ENCODE assay signal across 8 cellular contexts in the genomic region with DNA sequence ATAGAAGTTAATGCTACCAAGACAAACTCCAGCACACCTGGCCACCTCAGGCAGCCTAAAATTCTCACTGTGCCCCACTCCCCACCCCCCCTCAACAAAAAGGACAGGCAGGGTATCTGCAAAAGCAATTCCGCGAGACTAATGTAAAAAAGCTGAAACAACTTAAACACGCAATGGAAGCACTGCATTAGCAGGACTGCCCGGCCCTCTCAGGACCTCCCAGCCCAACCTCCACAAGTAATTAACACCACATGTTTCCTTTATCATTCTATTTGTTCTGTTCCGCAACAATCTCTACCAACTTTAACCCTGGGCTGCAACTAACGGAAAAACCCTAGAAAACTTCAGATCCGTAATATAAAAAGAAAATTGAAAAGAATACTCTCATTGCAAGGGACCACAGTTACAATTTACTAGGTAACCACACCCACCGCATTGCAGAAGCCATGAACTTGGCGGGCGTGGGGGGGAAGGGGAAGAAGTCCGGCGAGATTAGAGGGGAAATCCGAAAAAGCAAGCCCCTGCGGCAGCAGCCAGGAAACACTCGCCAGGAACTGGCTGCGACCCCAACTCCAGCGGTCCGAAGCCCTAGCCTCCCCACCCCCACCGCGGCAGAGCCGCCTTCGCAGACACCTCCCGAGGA. TPM values are rescaled to one million over a fixed set of nuclear protein-coding genes. Genes with fewer than 3 reads are reported as not detected.
A peak's percentile ranks its signal among the peaks of the same experiment; 100 is the strongest.
DNase-seq lines count a peak whose midpoint lies in the region; ATAC-seq and TF ChIP-seq lines count a peak whose summit lies in the region.
"Had no signal": no experiment of that assay in that cellular context is flagged by ENCODE, and none has a peak within 500 bp of the region (broad histone marks: within the 10 kb centered on the region; RNA-seq: fewer than 3 reads in every experiment).

No MANE protein-coding gene starts in this region.

- H2AFZ ChIP-seq in hepatocyte, result peak overlapping the region; percentile 47

- DNase-seq in HL-60 (ENCODE audit: low read depth in 1 of 2, low spot score in 1 of 2), result peak in 1 of 2 experiments; percentile 84
- DNase-seq in activated B cell treated with CpG ODN at 0.5 μM for 24 hours, result no peak
- DNase-seq in hepatocyte (ENCODE audit: low spot score), result peak; percentile 23
- peak; percentile 73 for DNase-seq in spleen

- H3K36me3 ChIP-seq in hepatocyte (replicated peaks; ENCODE audit: insufficient read depth, low read depth) (no peaks in the 10 kb centered on the region), spleen (no peaks in the 10 kb centered on the region)

- H3K9me3 ChIP-seq in hepatocyte (ENCODE audit: low read depth) (no peaks in the 10 kb centered on the region), spleen (no peaks in the 10 kb centered on the region)

- intact Hi-C loops in activated B cell treated with CpG ODN at 0.5 μM for 24 hours (cut with micrococcal nuclease) (no loop called here), spleen (cut with DNase I; ENCODE audit: low total_unique reads) (no loop called here)

- no peak for TF ChIP-seq POLR2A in spleen (IDR thresholded peaks at IDR 0.05)

- H3K4me1 Mint-ChIP-seq in activated B cell treated with CpG ODN at 0.5 μM for 24 hours, result peaks cover 9% of the 10 kb centered on the region

- peaks cover 12% of the 10 kb centered on the region for H3K79me2 ChIP-seq in hepatocyte

- TF ChIP-seq CTCF in HL-60 (IDR thresholded peaks at IDR 0.05; ENCODE audit: insufficient read depth, low read length) (no peak), activated B cell treated with CpG ODN at 0.5 μM for 24 hours (IDR thresholded peaks at IDR 0.05) (no peak), hepatocyte (IDR thresholded peaks at IDR 0.05; ENCODE audit: poor library complexity) (no peak), spleen (IDR thresholded peaks at IDR 0.05 in 8 of 11, conservative IDR thresholded peaks at IDR 0.05 in 3 of 11) (no peak)

- CTCF ChIA-PET in activated B cell treated with CpG ODN at 0.5 μM for 24 hours (lab: Charles Lee), result no interaction called here

- H3K27me3 Mint-ChIP-seq in activated B cell treated with CpG ODN at 0.5 μM for 24 hours, result peaks cover 43% of the 10 kb centered on the region

- 3% methylated on average over 17 of the region's 23 CpGs for WGBS in hepatocyte (ENCODE audit: low lambda C conversion rate, missing lambda C conversion rate)
- 4 to 14% (median 6%) methylated on average over 16 to 23 of the region's 23 CpGs for WGBS in spleen, 5 donors

- H3K27ac Mint-ChIP-seq in activated B cell treated with CpG ODN at 0.5 μM for 24 hours, result no peak overlapping the region

- POLR2A ChIA-PET in activated B cell treated with CpG ODN at 0.5 μM for 24 hours (lab: Charles Lee), result no interaction called here

- no peaks in the 10 kb centered on the region for H4K20me1 ChIP-seq in hepatocyte (ENCODE audit: insufficient read depth, poor library complexity, severe bottlenecking)

- ATAC-seq in activated B cell treated with CpG ODN at 0.5 μM for 24 hours (ENCODE audit: low read depth), result no peak
- no peak for ATAC-seq in HG02938 (IDR thresholded peaks at IDR 0.05; ENCODE audit: unreplicated experiment)
- no peak for ATAC-seq in GM19452 (IDR thresholded peaks at IDR 0.05; ENCODE audit: unreplicated experiment)
- ATAC-seq in HG03442 (IDR thresholded peaks at IDR 0.05; ENCODE audit: unreplicated experiment), result no peak
- ATAC-seq: K562 had no signal

- H3K9me3 Mint-ChIP-seq in activated B cell treated with CpG ODN at 0.5 μM for 24 hours, result no peaks in the 10 kb centered on the region

- peak overlapping the region; percentile 50 for H3K4me3 Mint-ChIP-seq in activated B cell treated with CpG ODN at 0.5 μM for 24 hours

- H3K27ac ChIP-seq in HL-60 (replicated peaks), result peak overlapping the region; percentile 73
- H3K27ac ChIP-seq in hepatocyte, result no peak overlapping the region
- peak overlapping the region in 5 of 8 donors; percentile 61 to 86 (median 79) for H3K27ac ChIP-seq in spleen

- H3K4me2 ChIP-seq in hepatocyte, result peak overlapping the region; percentile 93

- peaks cover 5% of the 10 kb centered on the region for H3K4me1 ChIP-seq in hepatocyte (ENCODE audit: insufficient read depth)
- H3K4me1 ChIP-seq in spleen, result peaks cover 0 to 23% (median 12%) of the 10 kb centered on the region in 6 donors

- H3K9me2 ChIP-seq in hepatocyte (replicated peaks; ENCODE audit: insufficient read depth), result no peaks in the 10 kb centered on the region

- no peaks in the 10 kb centered on the region for H3K36me3 Mint-ChIP-seq in activated B cell treated with CpG ODN at 0.5 μM for 24 hours (ENCODE audit: low read depth)

- H3K27me3 ChIP-seq in HL-60 (ENCODE audit: insufficient read depth, poor library complexity, severe bottlenecking) (no peaks in the 10 kb centered on the region), hepatocyte (peaks cover 6% of the 10 kb centered on the region), spleen (replicated peaks in 1 of 7) (peaks cover 0 to 71% (median 22%) of the 10 kb centered on the region in 7 donors)

- H3K4me3 ChIP-seq in HL-60 (replicated peaks; ENCODE audit: insufficient read depth, low read length) (peak overlapping the region; percentile 78), hepatocyte (peak overlapping the region; percentile 86), spleen (peak overlapping the region in 7 of 8 donors; percentile 25 to 70 (median 44))
- H3K4me3 ChIP-seq: K562 had no signal

RNA-seq across cellular contexts. Expression of gene EPB41L3, which starts 1.3 kb away (rescaled TPM):
- 0.34 and 0.73 TPM in 2 replicates for total RNA-seq in activated B cell treated with CpG ODN at 0.5 μM for 24 hours
- 24.5 and 31.7 TPM in 2 replicates for total RNA-seq in hepatocyte
- 20.8 and 22.9 TPM in 2 replicates for polyA plus RNA-seq in hepatocyte
- 100 to 1,000 TPM in 2 of 7 donors, 10 to 100 TPM in 5; 48.0 to 121 (median 62.9) TPM for total RNA-seq in spleen
- 10 to 100 TPM in 1 of 3 donors, 1 to 10 TPM in 2; 8.0 to 11.0 (median 9.9) TPM for polyA plus RNA-seq in spleen

Comparison
In these comparisons a context has a peak if more than half of its experiments do, and no peak if none do; other contexts are left out.
1. RNA of gene EPB41L3, which starts 1.3 kb away (total RNA-seq): 48.0 to 121 TPM in spleen and 24.5 to 31.7 TPM in hepatocyte; 0.34 to 0.73 TPM in activated B cell treated with CpG ODN at 0.5 μM for 24 hours; every median in the first group is over 10 times any median in the second.
2. Peak in every context shown above with its lines, with median percentiles within 50 percentile points of each other: H3K4me3 ChIP-seq.